8 cellular contexts compared by ENCODE assay signal in genomic region chr7:44769381-44770209, GRCh38. TPM values are rescaled to one million over a fixed set of nuclear protein-coding genes. Genes with fewer than 3 reads are reported as not detected.
DNase-seq lines count a peak whose midpoint lies in the region; ATAC-seq and TF ChIP-seq lines count a peak whose summit lies in the region.

No MANE protein-coding gene starts in this region.

- no peaks in the 10 kb centered on the region for H3K9me3 Mint-ChIP-seq in brain

- H3K27ac ChIP-seq in HUES6 (ENCODE audit: low read depth, low read length) = no peak overlapping the region
- H3K27ac ChIP-seq in lower lobe of right lung = peak overlapping the region; percentile 67
- peak overlapping the region; percentile 78 to 82 for H3K27ac ChIP-seq in uterus

- peak overlapping the region; percentile 0 for H3K9ac ChIP-seq in HUES6 (ENCODE audit: low read length)

- peaks cover 4% of the 10 kb centered on the region for H3K27me3 Mint-ChIP-seq in brain

- H3K4me1 ChIP-seq in HUES6 (ENCODE audit: control insufficient read depth, insufficient read depth, low read length) (peaks cover 6% of the 10 kb centered on the region), lower lobe of right lung (peaks cover 35% of the 10 kb centered on the region), uterus (peaks cover 0 to 16% of the 10 kb centered on the region in 2 donors)

- H3K36me3 ChIP-seq in HUES6 (ENCODE audit: control insufficient read depth, insufficient read depth, low read length) (peaks cover 35% of the 10 kb centered on the region), lower lobe of right lung (peaks cover 35% of the 10 kb centered on the region), uterus (no peaks in the 10 kb centered on the region)

- H3K27me3 ChIP-seq in HUES6 (ENCODE audit: control insufficient read depth, insufficient read depth, low read length) (no peaks in the 10 kb centered on the region), lower lobe of right lung (ENCODE audit: low read depth) (no peaks in the 10 kb centered on the region), uterus (no peaks in the 10 kb centered on the region)

- TF ChIP-seq CTCF in brain (conservative IDR thresholded peaks at IDR 0.05) (no peak), lower lobe of right lung (IDR thresholded peaks at IDR 0.05) (no peak), uterus (IDR thresholded peaks at IDR 0.05) (no peak)

- H3K4me3 ChIP-seq in HUES6 (ENCODE audit: low read depth, low read length) (no peak overlapping the region), lower lobe of right lung (no peak overlapping the region), uterus (no peak overlapping the region)

- TF ChIP-seq POLR2A in uterus (IDR thresholded peaks at IDR 0.05) = no peak

- no peak overlapping the region for H3K4me3 Mint-ChIP-seq in brain

- DNase-seq in GM03348 (ENCODE audit: low spot score) (peak; percentile 78), lower lobe of right lung (no peak), uterus (no peak), GF-D8 (lab: John Stamatoyannopoulos, UW) (no peak), NCI-H524 treated with DMSO at 0.1 percent for 48 hours (lab: John Stamatoyannopoulos, UW) (no peak)

- intact Hi-C loops in lower lobe of right lung (cut with DNase I) = no loop called here
- intact Hi-C loops in uterus (cut with DNase I; ENCODE audit: low total_unique reads) = no loop called here

- peaks cover 25% of the 10 kb centered on the region for H3K36me3 Mint-ChIP-seq in brain

- H3K27ac Mint-ChIP-seq in brain = peak overlapping the region; percentile 13 to 93 (median 82)

- peaks cover 34% of the 10 kb centered on the region for H3K4me1 Mint-ChIP-seq in brain

- H3K9me3 ChIP-seq in HUES6 (ENCODE audit: control insufficient read depth, insufficient read depth, low read depth, low read length) = no peaks in the 10 kb centered on the region
- H3K9me3 ChIP-seq in lower lobe of right lung = no peaks in the 10 kb centered on the region
- H3K9me3 ChIP-seq in uterus = no peaks in the 10 kb centered on the region

- ATAC-seq in GM21423 (IDR thresholded peaks at IDR 0.05; ENCODE audit: unreplicated experiment) = peak; percentile 80
- peak; percentile 72 to 78 for ATAC-seq in lower lobe of right lung

RNA-seq across cellular contexts. Expression of gene ZMIZ2, which starts 20.9 kb away (rescaled TPM):
- 118 TPM for polyA plus RNA-seq in brain (ENCODE audit: insufficient read depth, low read depth, low replicate concordance)
- 97.9 TPM for total RNA-seq in lower lobe of right lung
- total RNA-seq in uterus = 10 to 100 TPM in 2 of 4 donors, 1 to 10 TPM in 2; 2.8 to 97.0 (median 12.2) TPM

RNA-seq across cellular contexts. Expression of gene PPIA, which starts 26.9 kb away (rescaled TPM):
- polyA plus RNA-seq in brain (ENCODE audit: insufficient read depth, low read depth, low replicate concordance) = 3,075 TPM
- total RNA-seq in lower lobe of right lung (964 TPM), uterus (1,000 to 10,000 TPM in 1 of 4 donors, 100 to 1,000 TPM in 3; 474 to 1,393 (median 544) TPM)
